ENCODE assay signal across 24 cellular contexts in the genomic region with DNA sequence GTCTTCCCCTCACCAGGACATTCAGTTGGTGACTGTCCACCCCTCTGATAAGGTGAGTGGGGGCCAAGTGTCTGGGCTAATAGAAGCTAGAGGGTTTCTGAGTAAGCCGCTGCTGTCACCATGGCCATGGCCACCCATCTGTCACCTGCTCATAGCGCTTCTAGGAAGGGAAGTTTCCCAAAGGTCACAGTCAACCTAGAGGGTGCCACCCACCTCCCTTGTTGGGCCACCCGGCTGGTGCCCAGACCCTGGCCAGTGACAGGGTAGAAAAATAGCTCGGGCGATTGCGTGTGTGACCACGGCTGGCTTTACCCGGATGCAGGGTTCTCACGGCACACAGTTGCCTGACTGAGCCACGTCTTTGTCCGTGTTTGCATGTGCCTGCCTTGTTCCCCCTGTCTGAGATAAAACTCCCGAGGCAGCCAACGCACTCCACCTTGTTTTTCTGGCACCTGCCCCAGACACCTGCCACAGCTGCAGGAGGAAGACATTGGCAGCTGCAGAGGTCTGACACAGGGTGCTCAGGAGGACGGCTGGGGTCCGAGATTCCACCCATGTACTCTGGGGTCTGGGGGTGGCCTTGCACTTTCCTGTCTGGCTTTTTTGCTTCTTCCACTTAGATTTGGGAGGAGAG. TPM values are rescaled to one million over a fixed set of nuclear protein-coding genes. Genes with fewer than 3 reads are reported as not detected.
"Had no signal": no experiment of that assay in that cellular context is flagged by ENCODE, and none has a peak within 500 bp of the region (broad histone marks: within the 10 kb centered on the region; RNA-seq: fewer than 3 reads in every experiment).

No MANE protein-coding gene starts in this region.

- H3K4me3 ChIP-seq: coronary artery, esophagus muscularis mucosa, heart right ventricle, sigmoid colon, spleen, thoracic aorta had no signal

- H3K4me3 Mint-ChIP-seq: activated naive CD4-positive, alpha-beta T cell treated with anti-CD3 and anti-CD28 coated beads, Interleukin-2, amount 10 ng/mL, durations not matched to agents 7 days and 5 days; activated naive CD8-positive, alpha-beta T cell treated with anti-CD3 and anti-CD28 coated beads, Interleukin-2, amount 50 U/mL, for 24 hours; activated T-cell treated with anti-CD3 and anti-CD28 coated beads, Interleukin-2, amount 50 U/mL, for 4 hours; central memory CD8-positive, alpha-beta T cell; memory B cell; naive thymus-derived CD8-positive, alpha-beta T cell; stimulated activated memory B cell treated with anti-CD40 and anti-IgM and Interleukin-4, amounts not matched to agents 10 μg/mL and 1 μg/mL and 100 μg/mL, for 72 hours had no signal

- DNase-seq: activated CD4-positive, alpha-beta T cell treated with anti-CD3 and anti-CD28 coated beads, Interleukin-2, amount 50 U/mL, for 1 hour; activated CD4-positive, CD25-positive, alpha-beta regulatory T cell treated with anti-CD3 and anti-CD28 coated beads, Interleukin-2, amount 50 U/mL, for 72 hours; activated CD8-positive, alpha-beta memory T cell treated with anti-CD3 and anti-CD28 coated beads, Interleukin-2, amount 50 U/mL, for 4 hours; activated effector memory CD4-positive, alpha-beta T cell treated with Interleukin-2 at 50 U/mL for 16 hours; activated naive CD4-positive, alpha-beta T cell treated with anti-CD3 and anti-CD28 coated beads, Interleukin-2, amount 10 ng/mL, durations not matched to agents 7 days and 5 days; activated naive CD8-positive, alpha-beta T cell treated with anti-CD3 and anti-CD28 coated beads, Interleukin-2, amount 50 U/mL, for 24 hours; activated T-cell treated with anti-CD3 and anti-CD28 coated beads, Interleukin-2, amount 50 U/mL, for 4 hours; effector CD4-positive, alpha-beta T cell; heart right ventricle; kidney glomerular epithelial cell; left ventricle myocardium superior; naive thymus-derived CD8-positive, alpha-beta T cell; sigmoid colon; spleen; stimulated activated CD4-positive, alpha-beta T cell treated with anti-CD3 and anti-CD28 coated beads, Interleukin-4, amount 100 ng/mL, for 4 hours had no signal

- H3K4me1 Mint-ChIP-seq: activated naive CD4-positive, alpha-beta T cell treated with anti-CD3 and anti-CD28 coated beads, Interleukin-2, amount 10 ng/mL, durations not matched to agents 7 days and 5 days; activated naive CD8-positive, alpha-beta T cell treated with anti-CD3 and anti-CD28 coated beads, Interleukin-2, amount 50 U/mL, for 24 hours; central memory CD8-positive, alpha-beta T cell; memory B cell; stimulated activated memory B cell treated with anti-CD40 and anti-IgM and Interleukin-4, amounts not matched to agents 10 μg/mL and 1 μg/mL and 100 μg/mL, for 72 hours had no signal

- H3K27me3 Mint-ChIP-seq: activated naive CD4-positive, alpha-beta T cell treated with anti-CD3 and anti-CD28 coated beads, Interleukin-2, amount 10 ng/mL, durations not matched to agents 7 days and 5 days; naive thymus-derived CD8-positive, alpha-beta T cell; stimulated activated memory B cell treated with anti-CD40 and anti-IgM and Interleukin-4, amounts not matched to agents 10 μg/mL and 1 μg/mL and 100 μg/mL, for 72 hours had no signal

- H3K27ac Mint-ChIP-seq: activated naive CD4-positive, alpha-beta T cell treated with anti-CD3 and anti-CD28 coated beads, Interleukin-2, amount 10 ng/mL, durations not matched to agents 7 days and 5 days; activated naive CD8-positive, alpha-beta T cell treated with anti-CD3 and anti-CD28 coated beads, Interleukin-2, amount 50 U/mL, for 24 hours; memory B cell; stimulated activated memory B cell treated with anti-CD40 and anti-IgM and Interleukin-4, amounts not matched to agents 10 μg/mL and 1 μg/mL and 100 μg/mL, for 72 hours had no signal

- H3K9me3 Mint-ChIP-seq: activated naive CD4-positive, alpha-beta T cell treated with anti-CD3 and anti-CD28 coated beads, Interleukin-2, amount 10 ng/mL, durations not matched to agents 7 days and 5 days; activated naive CD8-positive, alpha-beta T cell treated with anti-CD3 and anti-CD28 coated beads, Interleukin-2, amount 50 U/mL, for 24 hours; activated T-cell treated with anti-CD3 and anti-CD28 coated beads, Interleukin-2, amount 50 U/mL, for 4 hours; central memory CD8-positive, alpha-beta T cell; memory B cell; naive thymus-derived CD8-positive, alpha-beta T cell; stimulated activated memory B cell treated with anti-CD40 and anti-IgM and Interleukin-4, amounts not matched to agents 10 μg/mL and 1 μg/mL and 100 μg/mL, for 72 hours had no signal

- H3K36me3 Mint-ChIP-seq: activated naive CD4-positive, alpha-beta T cell treated with anti-CD3 and anti-CD28 coated beads, Interleukin-2, amount 10 ng/mL, durations not matched to agents 7 days and 5 days; memory B cell; naive thymus-derived CD8-positive, alpha-beta T cell; stimulated activated memory B cell treated with anti-CD40 and anti-IgM and Interleukin-4, amounts not matched to agents 10 μg/mL and 1 μg/mL and 100 μg/mL, for 72 hours had no signal

RNA-seq across cellular contexts. Expression of gene PIRT, which starts 0.8 kb away (rescaled TPM):
- total RNA-seq: activated T-cell treated with anti-CD3 and anti-CD28 coated beads, Interleukin-2, amount 50 U/mL, for 4 hours; heart right ventricle; left ventricle myocardium superior; naive thymus-derived CD8-positive, alpha-beta T cell; spleen; T-helper 1 cell treated with Interleukin-12 subunit alpha and Interleukin-12 subunit beta and Interleukin-4 antibody, amounts not matched to agents 30 ng/mL and 1 ng/mL, for 36 hours; thoracic aorta; ureter had no signal
- polyA plus RNA-seq: heart right ventricle; naive thymus-derived CD8-positive, alpha-beta T cell had no signal

RNA-seq across cellular contexts. Expression of gene TMEM238L, which starts 33.2 kb away (rescaled TPM):
- total RNA-seq: activated T-cell treated with anti-CD3 and anti-CD28 coated beads, Interleukin-2, amount 50 U/mL, for 4 hours; esophagus muscularis mucosa; heart right ventricle; left ventricle myocardium superior; mononuclear cell; naive thymus-derived CD8-positive, alpha-beta T cell; sigmoid colon; spleen; T-helper 1 cell treated with Interleukin-12 subunit alpha and Interleukin-12 subunit beta and Interleukin-4 antibody, amounts not matched to agents 30 ng/mL and 1 ng/mL, for 36 hours; thoracic aorta had no signal
- polyA plus RNA-seq: heart right ventricle, spleen had no signal
